In the genomic region with DNA sequence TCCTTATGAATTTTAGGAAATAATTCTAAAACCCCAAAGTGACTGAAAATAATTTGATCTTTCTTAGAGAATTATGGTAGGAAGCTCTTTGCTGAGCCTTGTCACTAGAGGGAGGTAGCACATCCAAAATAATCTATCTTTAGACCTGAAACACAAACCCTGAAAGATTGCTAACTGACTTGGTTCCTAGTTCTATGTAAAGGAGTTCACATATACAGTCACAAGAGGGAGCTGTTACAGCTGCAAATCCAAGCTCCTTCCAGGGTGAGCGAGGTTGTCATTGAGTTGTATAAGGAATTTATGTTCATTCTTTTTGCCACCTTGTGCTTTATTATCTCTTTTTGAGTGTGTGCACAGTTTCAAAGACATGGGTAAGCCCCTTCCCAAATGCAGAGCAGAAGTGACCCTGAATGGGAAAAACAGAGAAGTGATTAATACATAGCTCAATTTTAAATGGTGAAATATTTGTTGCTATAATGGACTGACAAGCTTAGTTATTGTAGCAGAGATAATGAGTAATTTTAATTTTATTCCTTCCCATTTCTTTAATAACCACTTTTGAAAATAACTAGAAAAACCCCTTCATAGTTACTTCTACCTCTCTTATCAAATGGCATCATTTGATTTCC, we compare ENCODE assay signal across 8 cellular contexts.
DNase-seq lines count a peak whose midpoint lies in the region; ATAC-seq and TF ChIP-seq lines count a peak whose summit lies in the region.

No MANE protein-coding gene starts in this region.

- ATAC-seq in left cardiac atrium (peak; percentile 41 to 59), HG02759 (IDR thresholded peaks at IDR 0.05; ENCODE audit: unreplicated experiment) (no peak)
- ATAC-seq in stimulated activated naive CD8-positive, alpha-beta T cell treated with anti-CD3 and anti-CD28 coated beads, Interleukin-15, amount 100 ng/mL, for 72 hours: peak; percentile 62

- H3K27ac ChIP-seq in A673 (ENCODE audit: low read depth, low read length, poor library complexity, severe bottlenecking): no peak overlapping the region
- H3K27ac ChIP-seq in VCaP: no peak overlapping the region

- H3K9me3 Mint-ChIP-seq in stimulated activated naive CD8-positive, alpha-beta T cell treated with anti-CD3 and anti-CD28 coated beads, Interleukin-15, amount 100 ng/mL, for 72 hours: no peaks in the 10 kb centered on the region

- H3K4me1 Mint-ChIP-seq in stimulated activated naive CD8-positive, alpha-beta T cell treated with anti-CD3 and anti-CD28 coated beads, Interleukin-15, amount 100 ng/mL, for 72 hours: peaks cover 5% of the 10 kb centered on the region

- peak; percentile 79 for DNase-seq in A673 (ENCODE audit: low spot score)
- peak; percentile 38 for DNase-seq in LoVo (ENCODE audit: low spot score)
- no peak for DNase-seq in left cardiac atrium
- no peak for DNase-seq in stimulated activated naive CD8-positive, alpha-beta T cell treated with anti-CD3 and anti-CD28 coated beads, Interleukin-15, amount 100 ng/mL, for 72 hours
- DNase-seq in SK-N-DZ (ENCODE audit: low spot score): no peak

- H3K4me3 Mint-ChIP-seq in stimulated activated naive CD8-positive, alpha-beta T cell treated with anti-CD3 and anti-CD28 coated beads, Interleukin-15, amount 100 ng/mL, for 72 hours: peak overlapping the region in 1 of 2 donors; percentile 3

- H3K27ac Mint-ChIP-seq in stimulated activated naive CD8-positive, alpha-beta T cell treated with anti-CD3 and anti-CD28 coated beads, Interleukin-15, amount 100 ng/mL, for 72 hours: no peak overlapping the region

- no peaks in the 10 kb centered on the region for H3K27me3 ChIP-seq in A673 (replicated peaks; ENCODE audit: insufficient read depth, low read depth, low read length, poor library complexity)

- TF ChIP-seq CTCF in A673 (conservative IDR thresholded peaks at IDR 0.05; ENCODE audit: low read depth, low read length) (peak; percentile 80), GM12872 (IDR thresholded peaks at IDR 0.05; ENCODE audit: insufficient read depth, low read depth, low read length) (peak; percentile 73), VCaP (conservative IDR thresholded peaks at IDR 0.05) (peak; percentile 93)

- intact Hi-C loops in A673 (cut with micrococcal nuclease; ENCODE audit: unreplicated experiment) (no loop called here), left cardiac atrium (cut with DNase I) (no loop called here)

- CTCF ChIA-PET in A673 (lab: Charles Lee): interaction anchor here (0.5 to 1.4 kb wide), 14 partner anchors 18 to 1187 kb away, joined by 3 to 14 read pairs (median 4); a partner anchor contains a TSS

- POLR2A ChIA-PET in A673 (lab: Charles Lee; ENCODE audit: low non-redundant PET): interaction anchor here (0.5 to 0.6 kb wide), 2 partner anchors 31 to 788 kb away, joined by 4 to 6 read pairs; no protein-coding TSS in a partner anchor

- no peaks in the 10 kb centered on the region for H3K36me3 ChIP-seq in A673 (ENCODE audit: insufficient read depth, low read length, poor library complexity, severe bottlenecking)

- no peaks in the 10 kb centered on the region for H3K27me3 Mint-ChIP-seq in stimulated activated naive CD8-positive, alpha-beta T cell treated with anti-CD3 and anti-CD28 coated beads, Interleukin-15, amount 100 ng/mL, for 72 hours

- no peaks in the 10 kb centered on the region for H3K4me1 ChIP-seq in A673 (ENCODE audit: insufficient read depth, low read length, poor library complexity, severe bottlenecking)

- H3K4me3 ChIP-seq in A673 (ENCODE audit: low read depth, low read length, poor library complexity, severe bottlenecking): no peak overlapping the region

- H3K9me3 ChIP-seq in A673 (ENCODE audit: low read depth, low read length, poor library complexity, severe bottlenecking): no peaks in the 10 kb centered on the region

- BruUV-seq in A673 (replicated peaks; lab: Mats Ljungman, UMichigan): no TSS peak

Comparison
In these comparisons a context has a peak if more than half of its experiments do, and no peak if none do; other contexts are left out.
1. DNase-seq: peak in A673 (single experiment) and LoVo (single experiment); none in left cardiac atrium (single experiment), stimulated activated naive CD8-positive, alpha-beta T cell treated with anti-CD3 and anti-CD28 coated beads, Interleukin-15, amount 100 ng/mL, for 72 hours (0 of 2) and SK-N-DZ (single experiment).
2. Peak in every context shown above with its lines, with median percentiles within 50 percentile points of each other: CTCF ChIP-seq.